ENCODE assay signal across 23 cellular contexts in the genomic region with DNA sequence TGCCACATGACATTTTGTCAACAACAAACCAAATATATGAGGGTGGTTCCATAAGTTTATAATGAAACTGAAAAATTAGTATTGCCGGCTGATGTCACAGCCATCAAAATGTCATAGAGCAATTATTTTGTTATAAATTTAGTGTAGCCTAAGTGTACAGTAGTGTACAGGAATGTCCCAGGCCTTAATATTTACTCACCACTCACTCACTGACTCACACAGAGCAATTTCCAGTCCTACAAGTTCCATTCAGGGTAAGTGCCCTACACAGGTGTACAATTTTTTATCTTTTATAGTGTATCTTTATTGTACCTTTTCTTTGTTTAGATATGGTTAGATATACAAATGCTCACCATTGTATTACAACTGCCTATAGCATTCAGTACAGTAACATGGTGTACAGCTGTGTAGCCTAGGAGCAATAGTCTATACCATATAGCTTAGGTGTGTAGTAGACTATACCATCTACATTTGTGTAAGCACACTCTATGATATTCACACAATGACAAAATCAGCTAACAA.
"Had no signal": no experiment of that assay in that cellular context is flagged by ENCODE, and none has a peak within 500 bp of the region (broad histone marks: within the 10 kb centered on the region; RNA-seq: fewer than 3 reads in every experiment).

No MANE protein-coding gene starts in this region.

- H3K4me3 ChIP-seq: spleen, testis, vagina had no signal

- H3K36me3 ChIP-seq: spleen, vagina had no signal

- H3K27ac ChIP-seq: epithelial cell of prostate, spleen, testis, vagina had no signal

- H3K27me3 ChIP-seq: spleen, testis, vagina had no signal

- H3K4me1 ChIP-seq: spleen, testis, vagina had no signal

- ATAC-seq: naive thymus-derived CD8-positive, alpha-beta T cell; right cardiac atrium; stimulated activated naive CD8-positive, alpha-beta T cell treated with anti-CD3 and anti-CD28 coated beads, Interleukin-15, Interleukin-2, amounts not matched to agents 100 U/mL and 50 U/mL, for 24 hours; WTC11 had no signal

- H3K9me3 ChIP-seq: testis, vagina had no signal

- DNase-seq: activated CD4-positive, alpha-beta memory T cell treated with anti-CD3 and anti-CD28 coated beads, Interleukin-2, amount 10 ng/mL, durations not matched to agents 7 days and 5 days; activated CD4-positive, alpha-beta T cell treated with anti-CD3 and anti-CD28 coated beads for 1 hour; activated CD4-positive, alpha-beta T cell treated with anti-CD3 and anti-CD28 coated beads, Interleukin-2, amount 10 ng/mL, durations not matched to agents 7 days and 5 days; activated CD8-positive, alpha-beta memory T cell treated with anti-CD3 and anti-CD28 coated beads, Interleukin-2, amount 50 U/mL, for 48 hours; activated gamma-delta T cell treated with Interleukin-2 at 50 U/mL for 16 hours; activated naive CD4-positive, alpha-beta T cell treated with anti-CD3 and anti-CD28 coated beads, Interleukin-2, amount 50 U/mL, for 16 hours; activated T-cell treated with anti-CD3 and anti-CD28 coated beads, Interleukin-2, amount 50 U/mL, for 24 hours; amygdala; central memory CD4-positive, alpha-beta T cell; dermis blood vessel endothelial cell; effector CD4-positive, alpha-beta T cell; midbrain; naive thymus-derived CD8-positive, alpha-beta T cell; posterior cingulate gyrus; right cardiac atrium; spleen; stimulated activated naive CD8-positive, alpha-beta T cell treated with anti-CD3 and anti-CD28 coated beads, Interleukin-15, Interleukin-2, amounts not matched to agents 100 U/mL and 50 U/mL, for 24 hours; T-helper 2 cell; testis; trophoblast cell had no signal
